ENCODE assay signal across 7 cellular contexts in the genomic region with DNA sequence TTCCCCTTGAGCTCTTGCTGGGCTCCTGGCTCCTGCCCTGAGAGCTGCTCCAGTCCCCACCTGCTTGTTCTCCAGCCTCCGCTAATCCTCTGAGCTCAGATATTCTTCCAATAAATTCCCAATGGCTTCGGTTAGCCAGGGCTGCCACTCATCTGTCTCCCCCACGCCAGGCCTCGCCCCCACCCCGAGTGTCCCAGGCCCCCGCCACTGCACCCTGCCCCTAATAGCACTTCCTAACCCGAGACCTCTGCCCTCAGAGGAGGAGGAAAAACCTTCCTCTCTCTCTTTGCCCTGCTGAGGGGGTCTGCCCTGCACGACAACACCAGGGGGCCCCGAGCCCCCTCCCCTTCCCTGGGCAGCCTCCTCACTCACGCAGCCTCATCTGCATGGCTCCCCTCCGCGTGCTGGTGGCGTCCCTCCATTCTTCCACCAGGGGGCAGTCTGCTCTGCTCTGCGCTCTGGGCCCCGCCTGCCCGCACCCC. TPM values are rescaled to one million over a fixed set of nuclear protein-coding genes. Genes with fewer than 3 reads are reported as not detected.
DNase-seq lines count a peak whose midpoint lies in the region; ATAC-seq, FAIRE-seq and TF ChIP-seq lines count a peak whose summit lies in the region.
"Had no signal": no experiment of that assay in that cellular context is flagged by ENCODE, and none has a peak within 500 bp of the region (broad histone marks: within the 10 kb centered on the region; RNA-seq: fewer than 3 reads in every experiment).

No MANE protein-coding gene starts in this region.

- H3K4me3 ChIP-seq in choroid plexus epithelial cell (ENCODE audit: low read depth, low read length) (no peak overlapping the region), retinal pigment epithelial cell (ENCODE audit: low read length) (no peak overlapping the region)

- no peak for TF ChIP-seq POLR2A in GM18505 (IDR thresholded peaks at IDR 0.05; ENCODE audit: borderline replicate concordance, extremely low read depth, insufficient read depth, insufficient read length)

- peak; percentile 85 for DNase-seq in D721Med (ENCODE audit: insufficient read length, low spot score)
- peak; percentile 30 for DNase-seq in NCI-H748 treated with DMSO at 0.1 percent for 48 hours (lab: John Stamatoyannopoulos, UW)
- DNase-seq in choroid plexus epithelial cell (ENCODE audit: low read depth), result peak; percentile 21
- DNase-seq in retinal pigment epithelial cell (ENCODE audit: low read depth), result no peak
- no peak for DNase-seq in omental fat pad (ENCODE audit: low spot score)

- ATAC-seq in omental fat pad (ENCODE audit: low FRiP score), result no peak
- no peak for ATAC-seq in GM18505 (IDR thresholded peaks at IDR 0.05; ENCODE audit: unreplicated experiment)

- no peak for FAIRE-seq in D721Med (lab: Jason Lieb, UNC)

- peak; percentile 58 for TF ChIP-seq CTCF in D721Med (IDR thresholded peaks at IDR 0.05; ENCODE audit: insufficient read depth, missing control alignments)
- TF ChIP-seq CTCF in choroid plexus epithelial cell (conservative IDR thresholded peaks at IDR 0.05; ENCODE audit: low read depth, low read length), result peak; percentile 67
- TF ChIP-seq CTCF in retinal pigment epithelial cell (conservative IDR thresholded peaks at IDR 0.05; ENCODE audit: low read depth, low read length), result peak; percentile 62
- no peak for TF ChIP-seq CTCF in omental fat pad (IDR thresholded peaks at IDR 0.05)

RNA-seq across cellular contexts. Expression of a gene that starts 5.4 kb away (rescaled TPM):
- not detected for total RNA-seq in omental fat pad
- total RNA-seq: skeletal muscle tissue had no signal

RNA-seq across cellular contexts. Expression of a gene that starts 11.7 kb away (rescaled TPM):
- not detected for total RNA-seq in omental fat pad
- total RNA-seq: skeletal muscle tissue had no signal

RNA-seq across cellular contexts. Expression of a gene that starts 21.4 kb away (rescaled TPM):
- total RNA-seq in omental fat pad, result 10 to 100 TPM; 43.1 to 88.1 (median 70.9) TPM

RNA-seq across cellular contexts. Expression of a gene that starts 21.4 kb away (rescaled TPM):
- 10 to 100 TPM in 2 of 4 donors, 1 to 10 TPM in 2; 5.0 to 24.1 (median 9.0) TPM for total RNA-seq in omental fat pad
- total RNA-seq: skeletal muscle tissue had no signal

RNA-seq across cellular contexts. Expression of a gene that starts 26.4 kb away (rescaled TPM):
- 1 to 10 TPM; 1.5 to 2.8 (median 1.9) TPM for total RNA-seq in omental fat pad

Comparison
In these comparisons a context has a peak if more than half of its experiments do, and no peak if none do; other contexts are left out.
1. DNase-seq: peak in D721Med (single experiment), NCI-H748 treated with DMSO at 0.1 percent for 48 hours (single experiment) and choroid plexus epithelial cell (single experiment); none in retinal pigment epithelial cell (single experiment) and omental fat pad (single experiment).
2. CTCF ChIP-seq: peak in D721Med (single experiment), choroid plexus epithelial cell (single experiment) and retinal pigment epithelial cell (single experiment); none in omental fat pad (0 of 3).